In the genomic region with DNA sequence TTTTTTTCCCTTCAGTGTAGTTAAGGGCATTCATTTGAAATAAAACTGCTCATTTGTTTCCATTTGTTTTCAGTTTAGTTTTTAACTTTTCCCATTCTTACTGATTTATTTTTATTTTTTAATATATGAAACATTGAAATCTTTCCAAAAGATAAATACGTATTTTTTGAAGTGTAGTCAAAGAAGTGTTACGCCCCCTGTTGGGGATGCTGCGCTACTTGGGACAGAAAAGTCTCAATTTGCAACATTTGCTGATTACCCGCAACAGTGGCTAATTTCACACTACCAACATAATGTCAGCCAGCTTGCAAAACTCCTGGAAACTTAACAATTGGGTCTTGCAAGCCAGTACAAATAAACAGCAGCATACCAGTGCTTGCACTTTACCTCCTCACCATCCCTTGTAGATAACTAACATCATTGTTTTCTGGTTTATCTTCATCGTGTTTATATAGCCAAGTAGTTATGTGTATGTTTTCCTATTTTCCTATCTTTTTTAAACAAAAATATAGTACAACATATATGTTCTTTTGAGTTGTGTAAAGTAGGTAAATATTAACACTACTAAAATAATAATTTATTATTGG, we compare ENCODE assay signal across 10 cellular contexts.
DNase-seq lines count a peak whose midpoint lies in the region; ATAC-seq and TF ChIP-seq lines count a peak whose summit lies in the region.
"Had no signal": no experiment of that assay in that cellular context is flagged by ENCODE, and none has a peak within 500 bp of the region (broad histone marks: within the 10 kb centered on the region; RNA-seq: fewer than 3 reads in every experiment).

No MANE protein-coding gene starts in this region.

- no peaks in the 10 kb centered on the region for H3K79me1 ChIP-seq in H9 (ENCODE audit: insufficient read depth, low read depth, low read length, poor library complexity, severe bottlenecking)

- no peak overlapping the region for H2BK12ac ChIP-seq in H9 (ENCODE audit: insufficient read length, low read depth, low read length)

- H3K27ac ChIP-seq in H9 (ENCODE audit: insufficient read length, low read depth, low read length), result no peak overlapping the region
- H3K27ac ChIP-seq in WERI-Rb-1, result no peak overlapping the region
- H3K27ac ChIP-seq in suprapubic skin, result no peak overlapping the region
- H3K27ac ChIP-seq: neutrophil had no signal

- H3K27me3 ChIP-seq in BE2C (no peaks in the 10 kb centered on the region), H9 (ENCODE audit: insufficient read depth, low read length) (no peaks in the 10 kb centered on the region), WERI-Rb-1 (ENCODE audit: insufficient read depth, low read depth, severe bottlenecking) (no peaks in the 10 kb centered on the region), suprapubic skin (no peaks in the 10 kb centered on the region)
- H3K27me3 ChIP-seq: neutrophil had no signal

- no peak overlapping the region for H3K23ac ChIP-seq in H9 (ENCODE audit: insufficient read length, low read depth, low read length)

- H2BK5ac ChIP-seq in H9 (ENCODE audit: insufficient read length, low read length), result no peak overlapping the region

- H3K18ac ChIP-seq in H9 (ENCODE audit: insufficient read length, low read depth, low read length), result no peak overlapping the region

- H3K4me3 Mint-ChIP-seq in H9, result no peak overlapping the region
- no peak overlapping the region for H3K4me3 Mint-ChIP-seq in activated T-cell treated with anti-CD3 and anti-CD28 coated beads, Interleukin-2, amount 50 U/mL, for 4 hours

- no peak overlapping the region for H3K14ac ChIP-seq in H9 (ENCODE audit: insufficient read depth, low read length)

- no peak overlapping the region for H2BK20ac ChIP-seq in H9 (ENCODE audit: low read depth, low read length, poor library complexity, severe bottlenecking)

- WGBS in H9 (ENCODE audit: extremely low coverage, insufficient read length, low lambda C conversion rate), result no CpG with 5 or more reads among the region's 5 CpGs
- 86% methylated on average over 5 of the region's 5 CpGs for WGBS in suprapubic skin

- no peaks in the 10 kb centered on the region for H3K79me2 ChIP-seq in H9 (ENCODE audit: insufficient read depth, low read length)

- ATAC-seq in activated T-cell treated with anti-CD3 and anti-CD28 coated beads, Interleukin-2, amount 50 U/mL, for 4 hours, result no peak
- no peak for ATAC-seq in HG02588 (IDR thresholded peaks at IDR 0.05; ENCODE audit: unreplicated experiment)
- ATAC-seq in HG03045 (IDR thresholded peaks at IDR 0.05; ENCODE audit: unreplicated experiment), result no peak

- H3K27me3 Mint-ChIP-seq in H9 (ENCODE audit: low read depth), result no peaks in the 10 kb centered on the region; the same call in 1 of the 2 replicates
- no peaks in the 10 kb centered on the region for H3K27me3 Mint-ChIP-seq in activated T-cell treated with anti-CD3 and anti-CD28 coated beads, Interleukin-2, amount 50 U/mL, for 4 hours (ENCODE audit: low read depth)

- H3K56ac ChIP-seq in H9 (ENCODE audit: insufficient read length, low read depth, low read length), result no peak overlapping the region

- no peak overlapping the region for H4K8ac ChIP-seq in H9 (replicated peaks; ENCODE audit: insufficient read length, low read depth, low read length)

- TF ChIP-seq POLR2A in suprapubic skin (IDR thresholded peaks at IDR 0.05), result no peak

- H3K36me3 Mint-ChIP-seq in H9 (ENCODE audit: insufficient read depth in 1 of 3, low read depth in 3 of 3), result no peaks in the 10 kb centered on the region
- no peaks in the 10 kb centered on the region for H3K36me3 Mint-ChIP-seq in activated T-cell treated with anti-CD3 and anti-CD28 coated beads, Interleukin-2, amount 50 U/mL, for 4 hours (ENCODE audit: insufficient read depth)

- H3K9me3 ChIP-seq in BE2C (no peaks in the 10 kb centered on the region), H9 (ENCODE audit: control insufficient read depth, low read depth, low read length) (no peaks in the 10 kb centered on the region), WERI-Rb-1 (ENCODE audit: severe bottlenecking) (no peaks in the 10 kb centered on the region), suprapubic skin (no peaks in the 10 kb centered on the region)
- H3K9me3 ChIP-seq: neutrophil had no signal

- H3K4me1 Mint-ChIP-seq in H9, result no peaks in the 10 kb centered on the region
- H3K4me1 Mint-ChIP-seq in activated T-cell treated with anti-CD3 and anti-CD28 coated beads, Interleukin-2, amount 50 U/mL, for 4 hours (ENCODE audit: low read depth), result no peaks in the 10 kb centered on the region

- no peak overlapping the region for H3K4me3 ChIP-seq in BE2C (ENCODE audit: low read depth, low read length)
- no peak overlapping the region for H3K4me3 ChIP-seq in WERI-Rb-1 (ENCODE audit: low read depth, low read length)
- no peak overlapping the region for H3K4me3 ChIP-seq in suprapubic skin

- no peak overlapping the region for H2AK5ac ChIP-seq in H9 (ENCODE audit: insufficient read length, low read length)

- no peak overlapping the region for H3T11ph ChIP-seq in H9 (ENCODE audit: low read length)

- no peak overlapping the region for H3K9ac ChIP-seq in H9 (ENCODE audit: extremely low read depth, insufficient read length, low read length)

- H4K5ac ChIP-seq in H9 (ENCODE audit: insufficient read length, low read depth, low read length), result no peak overlapping the region

- H4K20me1 ChIP-seq in H9 (ENCODE audit: control insufficient read depth, insufficient read depth, insufficient read length), result no peaks in the 10 kb centered on the region

- no peak overlapping the region for H2BK15ac ChIP-seq in H9 (ENCODE audit: low read depth, low read length)

- H3K27ac Mint-ChIP-seq in H9, result no peak overlapping the region

- no peak overlapping the region for H4K91ac ChIP-seq in H9 (ENCODE audit: insufficient read length, low read depth, low read length)

- no peak overlapping the region for H3K4ac ChIP-seq in H9 (ENCODE audit: low read depth, low read length)

- H3K9me3 Mint-ChIP-seq in H9, result no peaks in the 10 kb centered on the region
- no peaks in the 10 kb centered on the region for H3K9me3 Mint-ChIP-seq in activated T-cell treated with anti-CD3 and anti-CD28 coated beads, Interleukin-2, amount 50 U/mL, for 4 hours

- H2AFZ ChIP-seq in H9 (ENCODE audit: low read length), result no peak overlapping the region

- no peak for TF ChIP-seq EP300 in suprapubic skin (IDR thresholded peaks at IDR 0.05)

- H2BK120ac ChIP-seq in H9 (ENCODE audit: low read depth, low read length, poor library complexity, severe bottlenecking), result no peak overlapping the region

- H3K23me2 ChIP-seq in H9 (ENCODE audit: insufficient read length, low read depth, low read length, poor library complexity, severe bottlenecking), result no peaks in the 10 kb centered on the region

- H3K36me3 ChIP-seq in BE2C (no peaks in the 10 kb centered on the region), WERI-Rb-1 (no peaks in the 10 kb centered on the region), suprapubic skin (no peaks in the 10 kb centered on the region)
- H3K36me3 ChIP-seq: neutrophil had no signal

- H3K4me2 ChIP-seq in H9 (ENCODE audit: insufficient read depth, insufficient read length, low read length), result no peak overlapping the region

- H3K4me1 ChIP-seq in BE2C, result no peaks in the 10 kb centered on the region; the same call in 1 of the 2 replicates
- H3K4me1 ChIP-seq in H9 (ENCODE audit: insufficient read depth, low read length), result no peaks in the 10 kb centered on the region
- no peaks in the 10 kb centered on the region for H3K4me1 ChIP-seq in suprapubic skin

- DNase-seq in BE2C, result peak; percentile 33
- DNase-seq in H9, result no peak
- peak; percentile 50 for DNase-seq in WERI-Rb-1
- DNase-seq in iPS-NIHi11 (ENCODE audit: low spot score), result peak; percentile 31
- no peak for DNase-seq in activated T-cell treated with anti-CD3 and anti-CD28 coated beads, Interleukin-2, amount 50 U/mL, for 4 hours
- DNase-seq in suprapubic skin (ENCODE audit: low spot score in 2 of 2), result no peak
- DNase-seq: HCEC 1CT had no signal

- TF ChIP-seq CTCF in BE2C (IDR thresholded peaks at IDR 0.05; ENCODE audit: low read depth, low read length), result peak; percentile 66
- peak; percentile 78 for TF ChIP-seq CTCF in H9 (conservative IDR thresholded peaks at IDR 0.05)
- TF ChIP-seq CTCF in WERI-Rb-1 (IDR thresholded peaks at IDR 0.05; ENCODE audit: low read depth, low read length), result peak; percentile 61
- no peak for TF ChIP-seq CTCF in suprapubic skin (IDR thresholded peaks at IDR 0.05)

Comparison
In these comparisons a context has a peak if more than half of its experiments do, and no peak if none do; other contexts are left out.
1. DNase-seq: peak in BE2C (single experiment), WERI-Rb-1 (single experiment) and iPS-NIHi11 (single experiment); none in H9 (single experiment), activated T-cell treated with anti-CD3 and anti-CD28 coated beads, Interleukin-2, amount 50 U/mL, for 4 hours (single experiment) and suprapubic skin (0 of 2).
2. CTCF ChIP-seq: peak in BE2C (single experiment), H9 (single experiment) and WERI-Rb-1 (single experiment); none in suprapubic skin (0 of 2).